Comparison of ENCODE assay signal across 8 cellular contexts in the genomic region with DNA sequence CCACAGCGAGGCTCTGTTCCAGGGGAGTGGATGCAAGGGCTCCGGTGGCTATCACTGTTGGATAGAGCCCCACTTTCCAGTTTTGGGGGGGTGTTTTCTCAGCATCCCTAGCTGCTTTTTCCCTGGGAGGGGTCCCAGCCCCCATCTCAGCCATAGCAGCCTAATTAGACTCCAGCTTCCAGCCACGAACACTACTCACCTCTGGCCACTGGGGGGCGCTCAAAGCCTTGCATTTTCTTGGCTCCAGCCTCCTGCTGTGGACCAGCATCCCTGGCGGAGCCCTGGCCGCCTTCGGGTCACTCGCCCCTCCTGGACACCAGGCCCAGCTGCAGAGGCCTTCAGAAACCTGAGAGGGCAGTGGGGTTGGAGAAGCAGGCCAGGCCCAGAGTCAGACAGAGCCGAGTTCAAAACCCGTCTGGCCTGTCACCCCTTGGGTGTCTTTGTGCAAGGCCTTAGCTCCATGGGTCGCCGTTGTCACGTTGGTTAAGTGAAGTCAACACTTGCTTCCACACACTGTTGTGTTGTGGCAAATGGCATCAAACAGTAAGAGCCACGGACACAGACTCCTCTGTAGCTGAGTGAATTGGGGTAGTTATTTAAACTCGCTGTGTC.
A peak's percentile ranks its signal among the peaks of the same experiment; 100 is the strongest.
DNase-seq lines count a peak whose midpoint lies in the region; ATAC-seq, FAIRE-seq and TF ChIP-seq lines count a peak whose summit lies in the region.

No MANE protein-coding gene starts in this region.

- H3K4me1 ChIP-seq in Panc1 (ENCODE audit: control insufficient read depth, insufficient read depth, low read length): no peaks in the 10 kb centered on the region

- H3K36me3 ChIP-seq in Panc1 (ENCODE audit: control insufficient read depth, insufficient read depth, low read length): no peaks in the 10 kb centered on the region

- POLR2A ChIA-PET in Panc1 (lab: Charles Lee): no interaction called here

- ATAC-seq in Panc1 (peak; percentile 75), GM18517 (IDR thresholded peaks at IDR 0.05; ENCODE audit: unreplicated experiment) (no peak), HG03439 (IDR thresholded peaks at IDR 0.05; ENCODE audit: unreplicated experiment) (no peak)

- H3K4me3 ChIP-seq in Panc1 (ENCODE audit: low read depth in 2 of 2, low read length in 2 of 2): no peak overlapping the region

- no peak overlapping the region for H3K27ac ChIP-seq in Panc1 (ENCODE audit: low read length)

- in situ Hi-C loops in Panc1 (cut with HindIII; ENCODE audit: low pct_unique_long_range_greater_than_20kb, low sequenced_read_pairs): no loop called here

- intact Hi-C loops in Panc1 (cut with micrococcal nuclease; ENCODE audit: unreplicated experiment): loop anchor here (5.0 to 10.0 kb wide), 5 partner anchors 36 to 921 kb away; no protein-coding TSS in a partner anchor

- FAIRE-seq in GM19239 (lab: Jason Lieb, UNC): peak; percentile 91

- no peaks in the 10 kb centered on the region for H3K27me3 ChIP-seq in Panc1 (ENCODE audit: control insufficient read depth, insufficient read depth, low read length)

- DNase-seq in C1 segment of cervical spinal cord (lab: John Stamatoyannopoulos, UW) (peak in 12 of 14 donors; percentile 14 to 70 (median 47)), GM19239 (ENCODE audit: insufficient read length, low spot score) (peak; percentile 83), Panc1 (ENCODE audit: low read depth, low spot score) (peak; percentile 33), globus pallidus (ENCODE audit: low spot score) (peak; percentile 57), pons (ENCODE audit: low spot score) (peak; percentile 54)
- peak; percentile 6 to 40 (median 23) for DNase-seq in activated naive CD4-positive, alpha-beta T cell (lab: John Stamatoyannopoulos, UW)

- CTCF ChIA-PET in Panc1 (lab: Charles Lee): interaction anchor here (0.6 to 1.8 kb wide), 9 partner anchors 9 to 920 kb away, joined by 3 to 10 read pairs (median 4); no protein-coding TSS in a partner anchor

- no peaks in the 10 kb centered on the region for H3K9me3 ChIP-seq in Panc1 (ENCODE audit: control insufficient read depth, insufficient read depth, low read depth, low read length)

- BruUV-seq in Panc1 (replicated peaks; lab: Mats Ljungman, UMichigan): no TSS peak

- peak; percentile 91 for TF ChIP-seq CTCF in Panc1 (IDR thresholded peaks at IDR 0.05)

Comparison
In these comparisons a context has a peak if more than half of its experiments do, and no peak if none do; other contexts are left out.
1. DNase-seq: peak in every context shown above with its lines; median percentile 83 in GM19239; 57 in globus pallidus; 54 in pons; 47 in C1 segment of cervical spinal cord; 33 in Panc1; 23 in activated naive CD4-positive, alpha-beta T cell.